9 cellular contexts compared by ENCODE assay signal in genomic region chr5:76521240-76521758, GRCh38.
DNase-seq lines count a peak whose midpoint lies in the region; ATAC-seq and TF ChIP-seq lines count a peak whose summit lies in the region.
"Had no signal": no experiment of that assay in that cellular context is flagged by ENCODE, and none has a peak within 500 bp of the region (broad histone marks: within the 10 kb centered on the region; RNA-seq: fewer than 3 reads in every experiment).

No MANE protein-coding gene starts in this region.

- POLR2A ChIA-PET in activated CD4-positive, alpha-beta T cell treated with anti-CD3 and anti-CD28 coated beads for 36 hours (lab: Charles Lee), result interaction anchor here (1.0 to 2.3 kb wide), 4 partner anchors 22 to 118 kb away, joined by 5 to 12 read pairs (median 6); partner anchors contain the start of gene IQGAP2

- no peak overlapping the region for H3K27ac ChIP-seq in aorta (ENCODE audit: low read depth in 1 of 2, low read length in 2 of 2)
- H3K27ac ChIP-seq: SJSA1 had no signal

- peaks cover 16% of the 10 kb centered on the region for H3K36me3 Mint-ChIP-seq in activated CD4-positive, alpha-beta T cell treated with anti-CD3 and anti-CD28 coated beads for 36 hours (ENCODE audit: low read depth)
- peaks cover 22% of the 10 kb centered on the region for H3K36me3 Mint-ChIP-seq in activated naive CD8-positive, alpha-beta T cell treated with anti-CD3 and anti-CD28 coated beads for 36 hours
- peaks cover 4% of the 10 kb centered on the region for H3K36me3 Mint-ChIP-seq in nephron (ENCODE audit: low read depth)

- H3K4me3 Mint-ChIP-seq in activated CD4-positive, alpha-beta T cell treated with anti-CD3 and anti-CD28 coated beads for 36 hours, result no peak overlapping the region
- no peak overlapping the region for H3K4me3 Mint-ChIP-seq in activated naive CD8-positive, alpha-beta T cell treated with anti-CD3 and anti-CD28 coated beads for 36 hours
- H3K4me3 Mint-ChIP-seq in nephron, result peak overlapping the region in 1 of 3 experiments; percentile 3

- peaks cover 67% of the 10 kb centered on the region for H3K4me1 Mint-ChIP-seq in activated CD4-positive, alpha-beta T cell treated with anti-CD3 and anti-CD28 coated beads for 36 hours
- H3K4me1 Mint-ChIP-seq in activated naive CD8-positive, alpha-beta T cell treated with anti-CD3 and anti-CD28 coated beads for 36 hours, result peaks cover 49% of the 10 kb centered on the region
- peaks cover 54% of the 10 kb centered on the region for H3K4me1 Mint-ChIP-seq in nephron

- no peaks in the 10 kb centered on the region for H3K27me3 ChIP-seq in aorta (ENCODE audit: control insufficient read depth in 1 of 2, insufficient read depth in 2 of 2, low read length in 1 of 2)
- H3K27me3 ChIP-seq: SJSA1 had no signal

- peak; percentile 85 for ATAC-seq in activated CD4-positive, alpha-beta T cell treated with anti-CD3 and anti-CD28 coated beads for 36 hours
- peak; percentile 71 for ATAC-seq in HG02943 (IDR thresholded peaks at IDR 0.05; ENCODE audit: low read depth, unreplicated experiment)
- no peak for ATAC-seq in aorta (ENCODE audit: low FRiP score)

- H3K4me1 ChIP-seq in aorta (ENCODE audit: control insufficient read depth in 1 of 2, insufficient read depth in 2 of 2, low read length in 2 of 2), result no peaks in the 10 kb centered on the region

- no peak for DNase-seq in activated CD4-positive, alpha-beta T cell treated with anti-CD3 and anti-CD28 coated beads for 36 hours
- no peak for DNase-seq in activated CD4-positive, alpha-beta T cell treated with anti-CD3 and anti-CD28 coated beads for 48 hours
- no peak for DNase-seq in activated naive CD8-positive, alpha-beta T cell treated with anti-CD3 and anti-CD28 coated beads for 36 hours
- DNase-seq in aorta (no peak), NCI-H82 (lab: John Stamatoyannopoulos, UW) (no peak), NCI-H510A (lab: John Stamatoyannopoulos, UW) (no peak)

- H3K9me3 Mint-ChIP-seq in activated CD4-positive, alpha-beta T cell treated with anti-CD3 and anti-CD28 coated beads for 36 hours (ENCODE audit: low read depth), result peaks cover 2% of the 10 kb centered on the region
- peaks cover 3% of the 10 kb centered on the region for H3K9me3 Mint-ChIP-seq in activated naive CD8-positive, alpha-beta T cell treated with anti-CD3 and anti-CD28 coated beads for 36 hours
- H3K9me3 Mint-ChIP-seq in nephron, result no peaks in the 10 kb centered on the region

- no peak for TF ChIP-seq CTCF in nephron (IDR thresholded peaks at IDR 0.05; ENCODE audit: unreplicated experiment in 3 of 3)

- intact Hi-C loops in activated CD4-positive, alpha-beta T cell treated with anti-CD3 and anti-CD28 coated beads for 36 hours (cut with DNase I, micrococcal nuclease), result loop anchor here (1.0 to 2.0 kb wide), 5 partner anchors 22 to 119 kb away; no protein-coding TSS in a partner anchor
- intact Hi-C loops in aorta (cut with DNase I), result no loop called here

- 6 to 8% methylated on average over 6 of the region's 6 CpGs for WGBS in aorta, 2 donors

- CTCF ChIA-PET in activated CD4-positive, alpha-beta T cell treated with anti-CD3 and anti-CD28 coated beads for 36 hours (lab: Charles Lee), result interaction anchor here (0.7 to 3.7 kb wide), 7 partner anchors 22 to 253 kb away, joined by 3 to 18 read pairs (median 4); no protein-coding TSS in a partner anchor

- peaks cover 2% of the 10 kb centered on the region for H3K9me3 ChIP-seq in aorta (ENCODE audit: control insufficient read depth, low read length)
- H3K9me3 ChIP-seq: SJSA1 had no signal

- no peaks in the 10 kb centered on the region for H3K27me3 Mint-ChIP-seq in activated CD4-positive, alpha-beta T cell treated with anti-CD3 and anti-CD28 coated beads for 36 hours
- H3K27me3 Mint-ChIP-seq in activated naive CD8-positive, alpha-beta T cell treated with anti-CD3 and anti-CD28 coated beads for 36 hours, result no peaks in the 10 kb centered on the region
- no peaks in the 10 kb centered on the region for H3K27me3 Mint-ChIP-seq in nephron (ENCODE audit: low read depth)

- no peaks in the 10 kb centered on the region for H3K36me3 ChIP-seq in aorta (ENCODE audit: control insufficient read depth in 1 of 2, insufficient read depth in 2 of 2, low read length in 1 of 2)
- H3K36me3 ChIP-seq: SJSA1 had no signal

- peak overlapping the region; percentile 91 for H3K27ac Mint-ChIP-seq in activated CD4-positive, alpha-beta T cell treated with anti-CD3 and anti-CD28 coated beads for 36 hours
- H3K27ac Mint-ChIP-seq in activated naive CD8-positive, alpha-beta T cell treated with anti-CD3 and anti-CD28 coated beads for 36 hours, result peak overlapping the region; percentile 81
- peak overlapping the region in 2 of 3 experiments; percentile 73 to 92 for H3K27ac Mint-ChIP-seq in nephron

- no peak overlapping the region for H3K4me3 ChIP-seq in aorta (ENCODE audit: low read length in 2 of 2)
- H3K4me3 ChIP-seq: SJSA1 had no signal

Comparison
In these comparisons a context has a peak if more than half of its experiments do, and no peak if none do; other contexts are left out.
1. intact Hi-C loops: an anchor here in activated CD4-positive, alpha-beta T cell treated with anti-CD3 and anti-CD28 coated beads for 36 hours (1.0 to 2.0 kb wide); none called in aorta.